In the genomic region with DNA sequence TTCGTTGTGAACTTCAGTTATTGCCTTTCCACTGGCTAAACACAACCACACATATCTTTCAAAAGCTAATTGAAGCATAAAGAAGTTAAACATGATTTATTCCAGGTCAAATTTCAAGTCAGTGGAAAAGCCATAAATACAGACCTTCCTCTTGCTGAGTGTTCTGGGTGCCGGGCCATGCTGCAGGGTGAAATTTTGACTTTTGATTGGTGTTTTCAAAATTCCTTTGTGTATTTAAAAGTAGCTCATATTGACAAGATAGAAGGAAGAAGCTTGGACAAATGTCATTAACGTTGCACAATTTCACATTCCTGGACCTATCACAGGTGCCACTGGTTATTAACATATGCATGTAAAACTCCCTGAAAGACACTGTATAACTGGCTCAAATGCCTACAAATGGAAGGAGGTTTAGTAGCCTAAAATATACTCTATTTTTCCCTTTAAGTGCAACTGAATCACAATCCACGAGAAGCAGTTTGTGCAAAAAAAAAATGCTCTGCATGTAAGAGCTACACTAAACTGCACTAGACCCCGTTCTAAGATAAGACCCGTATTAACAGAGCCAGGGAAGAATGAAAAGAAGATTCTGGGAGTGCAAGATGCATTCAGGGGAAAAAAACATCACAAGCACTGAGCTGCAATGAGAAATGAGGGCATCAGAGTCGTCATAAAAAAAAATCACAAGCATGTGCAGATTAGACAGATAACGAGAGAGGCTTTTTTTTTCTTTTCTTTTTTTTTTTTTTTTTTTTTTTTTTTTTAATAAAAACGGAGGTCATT, we compare ENCODE assay signal across 1 cellular context.
TF ChIP-seq lines count a peak whose summit lies in the region.

No MANE protein-coding gene starts in this region.

TF ChIP-seq in WTC11, 78 proteins besides CTCF, POLR2A, EP300 and RAD21 (continued from another document):
- TF ChIP-seq, protein P1, sequence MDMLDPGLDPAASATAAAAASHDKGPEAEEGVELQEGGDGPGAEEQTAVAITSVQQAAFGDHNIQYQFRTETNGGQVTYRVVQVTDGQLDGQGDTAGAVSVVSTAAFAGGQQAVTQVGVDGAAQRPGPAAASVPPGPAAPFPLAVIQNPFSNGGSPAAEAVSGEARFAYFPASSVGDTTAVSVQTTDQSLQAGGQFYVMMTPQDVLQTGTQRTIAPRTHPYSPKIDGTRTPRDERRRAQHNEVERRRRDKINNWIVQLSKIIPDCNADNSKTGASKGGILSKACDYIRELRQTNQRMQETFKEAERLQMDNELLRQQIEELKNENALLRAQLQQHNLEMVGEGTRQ (CRISPR knock-in tag; IDR thresholded peaks at IDR 0.05), result no peak
- TF ChIP-seq, protein P2, sequence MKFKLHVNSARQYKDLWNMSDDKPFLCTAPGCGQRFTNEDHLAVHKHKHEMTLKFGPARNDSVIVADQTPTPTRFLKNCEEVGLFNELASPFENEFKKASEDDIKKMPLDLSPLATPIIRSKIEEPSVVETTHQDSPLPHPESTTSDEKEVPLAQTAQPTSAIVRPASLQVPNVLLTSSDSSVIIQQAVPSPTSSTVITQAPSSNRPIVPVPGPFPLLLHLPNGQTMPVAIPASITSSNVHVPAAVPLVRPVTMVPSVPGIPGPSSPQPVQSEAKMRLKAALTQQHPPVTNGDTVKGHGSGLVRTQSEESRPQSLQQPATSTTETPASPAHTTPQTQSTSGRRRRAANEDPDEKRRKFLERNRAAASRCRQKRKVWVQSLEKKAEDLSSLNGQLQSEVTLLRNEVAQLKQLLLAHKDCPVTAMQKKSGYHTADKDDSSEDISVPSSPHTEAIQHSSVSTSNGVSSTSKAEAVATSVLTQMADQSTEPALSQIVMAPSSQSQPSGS (CRISPR knock-in tag; IDR thresholded peaks at IDR 0.05; ENCODE audit: borderline replicate concordance, low read depth), result no peak
- TF ChIP-seq GABPB1 (CRISPR knock-in tag; IDR thresholded peaks at IDR 0.05) (no peak), TP53 (CRISPR knock-in tag; IDR thresholded peaks at IDR 0.05) (no peak), ESRRA (CRISPR knock-in tag; IDR thresholded peaks at IDR 0.05; ENCODE audit: borderline replicate concordance) (no peak), JUN (CRISPR knock-in tag; IDR thresholded peaks at IDR 0.05) (no peak), FOXJ3 (CRISPR knock-in tag; IDR thresholded peaks at IDR 0.05; ENCODE audit: borderline replicate concordance) (no peak), ZNF232 (CRISPR knock-in tag; IDR thresholded peaks at IDR 0.05) (no peak), CBFB (CRISPR knock-in tag; IDR thresholded peaks at IDR 0.05; ENCODE audit: low read depth) (no peak), NFE2L1 (CRISPR knock-in tag; IDR thresholded peaks at IDR 0.05) (no peak), NFATC4 (CRISPR knock-in tag; IDR thresholded peaks at IDR 0.05) (no peak)
